14 cellular contexts compared by ENCODE assay signal in genomic region chr1:62076286-62076685, GRCh38.
DNase-seq lines count a peak whose midpoint lies in the region; TF ChIP-seq lines count a peak whose summit lies in the region.
"Had no signal": no experiment of that assay in that cellular context is flagged by ENCODE, and none has a peak within 500 bp of the region (broad histone marks: within the 10 kb centered on the region; RNA-seq: fewer than 3 reads in every experiment).

No MANE protein-coding gene starts in this region.

- DNase-seq in Daoy (ENCODE audit: low read depth) (peak; percentile 85), LNCaP clone FGC (ENCODE audit: low read depth) (peak; percentile 22), cardiac fibroblast (ENCODE audit: low read depth in 2 of 2) (peak; percentile 78 to 83), kidney tubule cell (ENCODE audit: low spot score) (peak; percentile 83), T-helper 9 cell (no peak), medulla oblongata (ENCODE audit: extremely low spot score) (no peak), NCI-H2171 treated with DMSO at 0.1 percent for 48 hours (lab: John Stamatoyannopoulos, UW) (no peak)
- DNase-seq in stimulated activated CD4-positive, alpha-beta T cell treated with anti-CD3 and anti-CD28 coated beads, Interleukin-4, amount 100 ng/mL, for 1 hour = no peak
- DNase-seq: activated T-cell treated with anti-CD3 and anti-CD28 coated beads for 4 hours; aorta; CD4-positive, alpha-beta memory T cell; midbrain; MM.1S; NCI-H82 had no signal

- no peak overlapping the region for H3K4me3 ChIP-seq in LNCaP clone FGC (ENCODE audit: low read depth, low read length)
- no peak overlapping the region for H3K4me3 ChIP-seq in cardiac fibroblast (replicated peaks in 1 of 2; ENCODE audit: low read depth in 2 of 2, low read length in 2 of 2)

- TF ChIP-seq CTCF in LNCaP clone FGC (IDR thresholded peaks at IDR 0.05; ENCODE audit: control insufficient read depth, extremely low read depth, insufficient read depth) (no peak), cardiac fibroblast (IDR thresholded peaks at IDR 0.05; ENCODE audit: low read depth, low read length) (no peak)

Comparison
In these comparisons a context has a peak if more than half of its experiments do, and no peak if none do; other contexts are left out.
1. DNase-seq: peak in Daoy (single experiment), LNCaP clone FGC (single experiment), cardiac fibroblast (2 of 2) and kidney tubule cell (single experiment); none in stimulated activated CD4-positive, alpha-beta T cell treated with anti-CD3 and anti-CD28 coated beads, Interleukin-4, amount 100 ng/mL, for 1 hour (single experiment), T-helper 9 cell (single experiment), medulla oblongata (single experiment) and NCI-H2171 treated with DMSO at 0.1 percent for 48 hours (single experiment).